2 cellular contexts compared by ENCODE assay signal in genomic region chr7:104208421-104208780, GRCh38.
TF ChIP-seq lines count a peak whose summit lies in the region.

No MANE protein-coding gene starts in this region.

TF ChIP-seq in A549, 52 proteins besides CTCF, POLR2A, EP300 and RAD21 (continued from another document):
- TF ChIP-seq SREBF2 (IDR thresholded peaks at IDR 0.05) (no peak), PHF8 (IDR thresholded peaks at IDR 0.05; ENCODE audit: borderline replicate concordance, low read depth) (no peak)

TF ChIP-seq in IMR-90, 13 proteins besides CTCF, POLR2A, EP300 and RAD21 (continued from another document):
- TF ChIP-seq MAZ (IDR thresholded peaks at IDR 0.05; ENCODE audit: borderline replicate concordance, low read depth, low read length) = no peak
- no peak for TF ChIP-seq MAFK (IDR thresholded peaks at IDR 0.05; ENCODE audit: low read depth, low read length)
- TF ChIP-seq ELK1 (IDR thresholded peaks at IDR 0.05; ENCODE audit: borderline replicate concordance, low read depth, low read length) = no peak
- TF ChIP-seq CHD1 (IDR thresholded peaks at IDR 0.05; ENCODE audit: low read depth, low read length) = no peak
- TF ChIP-seq CEBPB (IDR thresholded peaks at IDR 0.05; ENCODE audit: low read depth, low read length) = no peak
- no peak for TF ChIP-seq MXI1 (IDR thresholded peaks at IDR 0.05; ENCODE audit: borderline replicate concordance, low read depth, low read length)
- no peak for TF ChIP-seq RCOR1 (IDR thresholded peaks at IDR 0.05; ENCODE audit: insufficient replicate concordance, low read length)
